ENCODE assay signal across 14 cellular contexts in the genomic region with DNA sequence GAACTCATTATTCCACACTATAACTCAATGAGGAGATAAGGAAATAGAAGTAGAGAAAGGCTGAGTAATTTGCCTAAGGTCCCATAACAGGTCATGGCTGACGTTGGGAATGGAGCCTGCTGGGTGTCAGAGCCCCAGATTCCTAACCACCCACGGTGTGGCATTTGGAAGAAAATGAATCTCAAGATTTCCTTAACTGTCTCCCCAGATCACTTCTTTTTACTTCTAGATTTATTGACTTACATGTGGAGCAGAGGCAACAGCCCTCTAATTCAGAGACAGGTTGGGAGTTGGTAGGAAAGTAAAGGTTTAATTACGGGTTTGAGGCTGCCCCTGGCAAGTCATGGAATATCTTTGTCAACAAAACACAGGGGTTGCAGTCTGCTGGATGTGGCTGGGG.
DNase-seq lines count a peak whose midpoint lies in the region; ATAC-seq, FAIRE-seq and TF ChIP-seq lines count a peak whose summit lies in the region.
"Had no signal": no experiment of that assay in that cellular context is flagged by ENCODE, and none has a peak within 500 bp of the region (broad histone marks: within the 10 kb centered on the region; RNA-seq: fewer than 3 reads in every experiment).

No MANE protein-coding gene starts in this region.

- H3K27ac ChIP-seq in GM12878 (ENCODE audit: control insufficient read depth, insufficient read depth): no peak overlapping the region
- peak overlapping the region in 3 of 5 donors; percentile 12 to 54 (median 21) for H3K27ac ChIP-seq in stomach
- H3K27ac ChIP-seq: C4-2B, HL-60, SJSA1 had no signal

- no peaks in the 10 kb centered on the region for H3K27me3 ChIP-seq in GM12878 (replicated peaks in 1 of 2; ENCODE audit: control insufficient read depth in 2 of 2, insufficient read depth in 2 of 2, low read length in 1 of 2)
- H3K27me3 ChIP-seq in stomach: no peaks in the 10 kb centered on the region
- H3K27me3 ChIP-seq: SJSA1 had no signal

- intact Hi-C loops in GM12878 (cut with micrococcal nuclease; ENCODE audit: unreplicated experiment): loop anchor here (1.0 to 5.0 kb wide), 6 partner anchors 87 to 704 kb away; a partner anchor contains a TSS
- intact Hi-C loops in stomach (cut with DNase I; ENCODE audit: low total_unique reads): loop anchor here (5.0 kb wide), 1 partner anchor 159 kb away; no protein-coding TSS in a partner anchor

- no peak for TF ChIP-seq RAD21 in GM12878 (IDR thresholded peaks at IDR 0.05; ENCODE audit: insufficient read depth, low read depth, low read length)

- no peak for FAIRE-seq in GM12878 (lab: Jason Lieb, UNC)

- ATAC-seq in GM12878 (no peak), SK-N-SH treated with all-trans-retinoic acid at 6 μM for 48 hours (no peak)

- no peaks in the 10 kb centered on the region for H4K20me1 ChIP-seq in GM12878 (ENCODE audit: control insufficient read depth, insufficient read depth)

- TF ChIP-seq POLR2A in GM12878 (IDR thresholded peaks at IDR 0.05; ENCODE audit: low read depth, low read length): no peak
- TF ChIP-seq POLR2A in stomach (IDR thresholded peaks at IDR 0.05): no peak

- H3K9me3 ChIP-seq in GM12878 (replicated peaks; ENCODE audit: control insufficient read depth, insufficient read depth, low read length): no peaks in the 10 kb centered on the region
- no peaks in the 10 kb centered on the region for H3K9me3 ChIP-seq in stomach
- H3K9me3 ChIP-seq: SJSA1 had no signal

- CTCF ChIA-PET in GM12878 (lab: Yijun Ruan, JAX): interaction anchor here (0.6 to 7.2 kb wide), 46 partner anchors 9 to 351 kb away, joined by 3 to 343 read pairs (median 14); a partner anchor contains a TSS

- DNase-seq in HPDE6-E6E7 (ENCODE audit: extremely low spot score) (peak; percentile 40), GM12878 (ENCODE audit: low read depth, low spot score) (no peak), iris pigment epithelial cell (ENCODE audit: low read depth) (peak; percentile 48), stomach (no peak), Kasumi-1 (lab: John Stamatoyannopoulos, UW) (no peak), pons (ENCODE audit: low spot score) (no peak), SKM-1 treated with dmso at 0.1 percent for 144 hours (lab: John Stamatoyannopoulos, UW; ENCODE audit: unreplicated experiment) (no peak)
- DNase-seq: activated naive CD4-positive, alpha-beta T cell treated with anti-CD3 and anti-CD28 coated beads for 36 hours; central memory CD4-positive, alpha-beta T cell; stimulated activated CD4-positive, alpha-beta T cell treated with anti-CD3 and anti-CD28 coated beads, Interleukin-4, amount 100 ng/mL, for 1 hour had no signal

- RAD21 ChIA-PET in GM12878 (lab: Charles Lee; ENCODE audit: unreplicated experiment): interaction anchor here (0.6 to 6.3 kb wide), 28 partner anchors 8 to 768 kb away, joined by 3 to 129 read pairs (median 12); a partner anchor contains a TSS

- in situ Hi-C loops in GM12878 (cut with MboI): loop anchor here (5.0 to 10.0 kb wide), 3 partner anchors 159 to 701 kb away; no protein-coding TSS in a partner anchor

- no peak overlapping the region for H3K4me2 ChIP-seq in GM12878 (ENCODE audit: control insufficient read depth, insufficient read depth)

- WGBS in GM12878 (ENCODE audit: insufficient coverage, insufficient replicate concordance, low lambda C conversion rate, missing lambda C conversion rate): 32% methylated on average over 3 of the region's 3 CpGs
- 33 to 48% (median 35%) methylated on average over 3 of the region's 3 CpGs for WGBS in stomach, 5 donors

- POLR2A ChIA-PET in GM12878 (lab: Charles Lee): interaction anchor here (1.1 kb wide), 1 partner anchor 161 kb away, joined by 5 read pairs; no protein-coding TSS in a partner anchor

- SMC1A ChIA-PET in GM12878 (lab: Charles Lee; ENCODE audit: uncharacterized antibody, unreplicated experiment): interaction anchor here (0.8 to 8.4 kb wide), 48 partner anchors 9 to 347 kb away, joined by 3 to 251 read pairs (median 12); a partner anchor contains a TSS

- BruUV-seq in GM12878 (replicated peaks; lab: Mats Ljungman, UMichigan): TSS peak; percentile 21

- H3K36me3 ChIP-seq in GM12878 (ENCODE audit: control insufficient read depth in 2 of 2, insufficient read depth in 2 of 2, low read length in 1 of 2): peaks cover 2 to 4% of the 10 kb centered on the region in 2 experiments; a peak in 3 of 4 replicates
- H3K36me3 ChIP-seq in stomach: peaks cover 7 to 37% (median 34%) of the 10 kb centered on the region in 4 donors

- TF ChIP-seq CTCF in GM12878 (IDR thresholded peaks at IDR 0.05 in 2 of 3, conservative IDR thresholded peaks at IDR 0.05 in 1 of 3; ENCODE audit: control insufficient read depth in 2 of 3, extremely low read depth in 1 of 3, insufficient read depth in 1 of 3, low read depth in 3 of 3, low read length in 3 of 3) (no peak), stomach (IDR thresholded peaks at IDR 0.05) (no peak)

- H3K4me3 ChIP-seq in GM12878 (no peak overlapping the region), stomach (no peak overlapping the region)
- H3K4me3 ChIP-seq: SJSA1 had no signal

- TF ChIP-seq EP300 in GM12878 (IDR thresholded peaks at IDR 0.05; ENCODE audit: borderline replicate concordance in 1 of 2, control insufficient read depth in 1 of 2, low read depth in 2 of 2, low read length in 2 of 2) (no peak), stomach (IDR thresholded peaks at IDR 0.05) (no peak)

- H3K4me1 ChIP-seq in GM12878 (ENCODE audit: control insufficient read depth, insufficient read depth, low read length) (0 out of 2 replicates have a peak, but pooled peaks cover 2% of the 10 kb centered on the region), stomach (peaks cover 12 to 58% (median 37%) of the 10 kb centered on the region in 4 donors)

- no peaks in the 10 kb centered on the region for H3K79me2 ChIP-seq in GM12878 (ENCODE audit: control insufficient read depth, insufficient read depth, low read length)

- H2AFZ ChIP-seq in GM12878 (ENCODE audit: control insufficient read depth, low read depth, low read length): no peak overlapping the region

- H3K9ac ChIP-seq in GM12878 (ENCODE audit: control insufficient read depth, insufficient read depth, low read length): no peak overlapping the region

TF ChIP-seq in GM12878, 131 proteins besides CTCF, POLR2A, EP300 and RAD21:
- TF ChIP-seq ESRRA (IDR thresholded peaks at IDR 0.05; ENCODE audit: low read length) (no peak), YY1 (IDR thresholded peaks at IDR 0.05; ENCODE audit: low read depth, low read length) (no peak), IRF4 (IDR thresholded peaks at IDR 0.05; ENCODE audit: low read depth, low read length) (no peak), LARP7 (IDR thresholded peaks at IDR 0.05) (no peak), ZZZ3 (IDR thresholded peaks at IDR 0.05; ENCODE audit: control insufficient read depth, insufficient read length, low read depth) (no peak), JUND (IDR thresholded peaks at IDR 0.05; ENCODE audit: low read depth, low read length) (no peak), GABPA (IDR thresholded peaks at IDR 0.05; ENCODE audit: low read depth) (no peak)

TF ChIP-seq in SK-N-SH treated with all-trans-retinoic acid at 6 μM for 48 hours, 23 proteins besides CTCF, POLR2A, EP300 and RAD21:
- TF ChIP-seq ZFP3 (CRISPR knock-in tag; IDR thresholded peaks at IDR 0.05) (no peak), TCF4 (CRISPR knock-in tag; IDR thresholded peaks at IDR 0.05; ENCODE audit: borderline replicate concordance) (no peak), ISL1 (CRISPR knock-in tag; IDR thresholded peaks at IDR 0.05) (no peak)
- TF ChIP-seq, protein P1, sequence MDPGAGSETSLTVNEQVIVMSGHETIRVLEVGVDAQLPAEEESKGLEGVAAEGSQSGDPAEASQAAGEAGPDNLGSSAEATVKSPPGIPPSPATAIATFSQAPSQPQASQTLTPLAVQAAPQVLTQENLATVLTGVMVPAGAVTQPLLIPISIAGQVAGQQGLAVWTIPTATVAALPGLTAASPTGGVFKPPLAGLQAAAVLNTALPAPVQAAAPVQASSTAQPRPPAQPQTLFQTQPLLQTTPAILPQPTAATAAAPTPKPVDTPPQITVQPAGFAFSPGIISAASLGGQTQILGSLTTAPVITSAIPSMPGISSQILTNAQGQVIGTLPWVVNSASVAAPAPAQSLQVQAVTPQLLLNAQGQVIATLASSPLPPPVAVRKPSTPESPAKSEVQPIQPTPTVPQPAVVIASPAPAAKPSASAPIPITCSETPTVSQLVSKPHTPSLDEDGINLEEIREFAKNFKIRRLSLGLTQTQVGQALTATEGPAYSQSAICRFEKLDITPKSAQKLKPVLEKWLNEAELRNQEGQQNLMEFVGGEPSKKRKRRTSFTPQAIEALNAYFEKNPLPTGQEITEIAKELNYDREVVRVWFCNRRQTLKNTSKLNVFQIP (CRISPR knock-in tag; IDR thresholded peaks at IDR 0.05; ENCODE audit: borderline replicate concordance, low read depth): no peak

Comparison
In these comparisons a context has a peak if more than half of its experiments do, and no peak if none do; other contexts are left out.
1. DNase-seq: peak in HPDE6-E6E7 (single experiment) and iris pigment epithelial cell (single experiment); none in GM12878 (single experiment), stomach (single experiment), Kasumi-1 (0 of 2), pons (single experiment) and SKM-1 treated with dmso at 0.1 percent for 144 hours (single experiment).